ENCODE assay signal across 14 cellular contexts in the genomic region with DNA sequence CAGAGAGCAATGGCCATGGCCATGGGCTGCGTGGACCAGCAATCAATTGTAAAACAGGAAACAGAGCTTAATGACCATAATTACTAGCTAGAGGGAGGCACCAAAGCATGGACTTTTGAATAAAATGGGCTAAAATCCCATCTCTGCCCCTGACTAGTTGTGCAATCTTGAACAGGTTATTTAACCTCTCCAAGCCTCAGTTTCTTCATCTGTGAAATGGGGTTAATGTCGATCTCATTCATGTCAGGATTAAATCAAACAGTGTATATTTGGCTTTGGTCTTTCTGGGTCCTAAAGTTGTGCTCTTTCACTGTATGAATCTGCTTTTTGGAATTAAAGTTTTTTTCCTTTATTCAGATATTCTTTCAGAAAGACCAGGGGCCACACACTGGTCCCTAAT.
"Had no signal": no experiment of that assay in that cellular context is flagged by ENCODE, and none has a peak within 500 bp of the region (broad histone marks: within the 10 kb centered on the region; RNA-seq: fewer than 3 reads in every experiment).

No MANE protein-coding gene starts in this region.

- H2AFZ ChIP-seq: hepatocyte had no signal

- H3K27ac Mint-ChIP-seq: activated B cell treated with CpG ODN at 0.5 μM for 24 hours; activated CD4-positive, alpha-beta T cell treated with anti-CD3 and anti-CD28 coated beads, Interleukin-2, amount 10 ng/mL, durations not matched to agents 24 days and 14 days; activated T-helper 17 cell treated with anti-CD3 and anti-CD28 coated beads, Interleukin-2, amount 50 U/mL, for 72 hours had no signal

- H3K9me3 Mint-ChIP-seq: activated CD4-positive, alpha-beta T cell treated with anti-CD3 and anti-CD28 coated beads, Interleukin-2, amount 10 ng/mL, durations not matched to agents 24 days and 14 days; activated T-helper 17 cell treated with anti-CD3 and anti-CD28 coated beads, Interleukin-2, amount 50 U/mL, for 72 hours had no signal

- H3K27me3 ChIP-seq: adrenal gland, body of pancreas, hepatocyte, neutrophil, uterus had no signal

- H3K4me1 ChIP-seq: body of pancreas, uterus had no signal

- H3K27me3 Mint-ChIP-seq: activated B cell treated with CpG ODN at 0.5 μM for 24 hours; activated T-helper 17 cell treated with anti-CD3 and anti-CD28 coated beads, Interleukin-2, amount 50 U/mL, for 72 hours had no signal

- H3K4me3 Mint-ChIP-seq: activated B cell treated with CpG ODN at 0.5 μM for 24 hours; activated CD4-positive, alpha-beta T cell treated with anti-CD3 and anti-CD28 coated beads, Interleukin-2, amount 10 ng/mL, durations not matched to agents 24 days and 14 days; activated T-helper 17 cell treated with anti-CD3 and anti-CD28 coated beads, Interleukin-2, amount 50 U/mL, for 72 hours had no signal

- H3K27ac ChIP-seq: body of pancreas, hepatocyte, neutrophil, thoracic aorta had no signal

- H3K9me3 ChIP-seq: adrenal gland, body of pancreas, neutrophil, thoracic aorta, uterus had no signal

- H3K4me2 ChIP-seq: hepatocyte had no signal

- H3K36me3 ChIP-seq: adrenal gland, uterus had no signal

- ATAC-seq: activated T-helper 17 cell treated with anti-CD3 and anti-CD28 coated beads, Interleukin-2, amount 50 U/mL, for 72 hours; body of pancreas; stimulated activated naive CD8-positive, alpha-beta T cell treated with anti-CD3 and anti-CD28 coated beads, Interleukin-15, Interleukin-2, amounts not matched to agents 100 U/mL and 50 U/mL, for 24 hours had no signal

- H3K4me1 Mint-ChIP-seq: activated CD4-positive, alpha-beta T cell treated with anti-CD3 and anti-CD28 coated beads, Interleukin-2, amount 10 ng/mL, durations not matched to agents 24 days and 14 days; activated T-helper 17 cell treated with anti-CD3 and anti-CD28 coated beads, Interleukin-2, amount 50 U/mL, for 72 hours had no signal

- DNase-seq: activated B cell treated with CpG ODN at 0.5 μM for 24 hours; activated CD4-positive, alpha-beta T cell treated with anti-CD3 and anti-CD28 coated beads, Interleukin-2, amount 10 ng/mL, durations not matched to agents 24 days and 14 days; activated CD8-positive, alpha-beta memory T cell treated with anti-CD3 and anti-CD28 coated beads for 24 hours; activated naive CD4-positive, alpha-beta T cell treated with anti-CD3 and anti-CD28 coated beads, Interleukin-2, amount 50 U/mL, for 16 hours; stimulated activated CD4-positive, alpha-beta T cell treated with anti-CD3 and anti-CD28 coated beads, Interleukin-2, amount 100 ng/mL, for 48 hours; stimulated activated naive CD8-positive, alpha-beta T cell treated with anti-CD3 and anti-CD28 coated beads, Interleukin-15, Interleukin-2, amounts not matched to agents 100 U/mL and 50 U/mL, for 24 hours; T-helper 2 cell had no signal

- H3K79me2 ChIP-seq: hepatocyte had no signal

- H3K4me3 ChIP-seq: adrenal gland, body of pancreas, hepatocyte, thoracic aorta, uterus had no signal
